ENCODE assay signal across 12 cellular contexts in the genomic region with DNA sequence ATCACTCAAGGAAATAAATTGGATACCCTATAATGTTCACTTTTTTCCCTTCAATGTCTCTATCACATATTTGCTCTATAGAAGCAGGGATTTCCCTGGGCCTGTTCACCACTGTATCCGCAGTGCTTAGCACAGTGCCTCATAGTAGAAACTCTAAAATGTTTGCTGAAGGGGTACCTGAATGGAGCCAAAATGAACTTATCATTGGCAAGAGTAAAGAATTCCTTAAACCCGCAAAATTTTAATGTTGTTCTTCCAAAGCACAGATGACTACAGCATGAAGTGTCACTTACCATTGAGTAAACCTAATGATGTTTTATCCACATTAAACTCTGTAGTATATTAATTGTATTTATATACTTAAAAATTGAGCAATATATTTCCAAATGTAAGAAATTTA.
A peak's percentile ranks its signal among the peaks of the same experiment; 100 is the strongest.
DNase-seq lines count a peak whose midpoint lies in the region; ATAC-seq and TF ChIP-seq lines count a peak whose summit lies in the region.
"Had no signal": no experiment of that assay in that cellular context is flagged by ENCODE, and none has a peak within 500 bp of the region (broad histone marks: within the 10 kb centered on the region; RNA-seq: fewer than 3 reads in every experiment).

No MANE protein-coding gene starts in this region.

- no peak overlapping the region for H2AFZ ChIP-seq in PC-3 (ENCODE audit: low read length)
- H2AFZ ChIP-seq: GM23338 had no signal

- no peaks in the 10 kb centered on the region for H4K20me1 ChIP-seq in PC-3 (ENCODE audit: low read length)

- no peak overlapping the region for H3K9ac ChIP-seq in PC-3 (ENCODE audit: low read length)

- H3K9me3 ChIP-seq in PC-3 (ENCODE audit: low read length) (no peaks in the 10 kb centered on the region), mesodermal cell (ENCODE audit: control insufficient read depth, low read length) (no peaks in the 10 kb centered on the region)

- H3K36me3 ChIP-seq in PC-3 (ENCODE audit: low read depth, low read length) (no peaks in the 10 kb centered on the region), mesodermal cell (ENCODE audit: control insufficient read depth, insufficient read depth, low read length) (no peaks in the 10 kb centered on the region)

- no TSS peak for BruUV-seq in PC-3 (replicated peaks; lab: Mats Ljungman, UMichigan)

- peak overlapping the region; percentile 55 for H3K4me2 ChIP-seq in PC-3 (ENCODE audit: low read length)
- H3K4me2 ChIP-seq: GM23338 had no signal

- H3K27me3 ChIP-seq in PC-3 (ENCODE audit: low read length) = no peaks in the 10 kb centered on the region

- intact Hi-C loops in PC-3 (cut with micrococcal nuclease) = no loop called here

- CTCF ChIA-PET in PC-3 (lab: Charles Lee) = no interaction called here

- H3K79me2 ChIP-seq in PC-3 (ENCODE audit: low read length) = no peaks in the 10 kb centered on the region

- H3K9me2 ChIP-seq in PC-3 (replicated peaks; ENCODE audit: low read length) = no peaks in the 10 kb centered on the region

- in situ Hi-C loops in astrocyte of the spinal cord (cut with HindIII; ENCODE audit: low sequenced_read_pairs) = no loop called here

- H3K4me1 ChIP-seq in PC-3 (ENCODE audit: insufficient read depth, low read length) = peaks cover 20% of the 10 kb centered on the region
- H3K4me1 ChIP-seq in mesodermal cell (ENCODE audit: control insufficient read depth, insufficient read depth, low read length, poor library complexity, severe bottlenecking) = peaks cover 9% of the 10 kb centered on the region

- ATAC-seq in PC-3 = peak; percentile 25
- ATAC-seq: GM23338 had no signal

- TF ChIP-seq CTCF in PC-3 (conservative IDR thresholded peaks at IDR 0.05; ENCODE audit: low read depth, low read length) (no peak), astrocyte of the spinal cord (IDR thresholded peaks at IDR 0.05; ENCODE audit: low read depth, low read length) (no peak)

- POLR2A ChIA-PET in PC-3 (lab: Charles Lee; ENCODE audit: unreplicated experiment) = no interaction called here

- peak overlapping the region; percentile 57 for H3K27ac ChIP-seq in PC-3 (ENCODE audit: low read length)
- peak overlapping the region; percentile 4 for H3K27ac ChIP-seq in mesodermal cell (ENCODE audit: low read depth, low read length, severe bottlenecking)

- no peak overlapping the region; the same call in 1 of the 2 replicates for H3K4me3 ChIP-seq in PC-3 (ENCODE audit: low read length)
- H3K4me3 ChIP-seq in astrocyte of the spinal cord (ENCODE audit: low read depth, low read length) = no peak overlapping the region
- H3K4me3 ChIP-seq in mesodermal cell (ENCODE audit: extremely low read depth, insufficient read depth, low read length, poor library complexity, severe bottlenecking) = no peak overlapping the region
- H3K4me3 ChIP-seq: GM23338 had no signal

- 80 to 95% methylated on average over 1 to 2 of the region's 2 CpGs for WGBS in mesodermal cell (ENCODE audit: insufficient coverage in 2 of 2), 2 experiments

- no peaks in the 10 kb centered on the region for H3F3A ChIP-seq in PC-3 (ENCODE audit: low read length, unreplicated experiment)

- DNase-seq in M059J (ENCODE audit: low read depth) (peak; percentile 21), PC-3 (peak; percentile 58), astrocyte of the spinal cord (ENCODE audit: low read depth, low spot score) (peak; percentile 61), NCI-H146 treated with DMSO at 0.1 percent for 48 hours (lab: John Stamatoyannopoulos, UW; ENCODE audit: unreplicated experiment) (no peak), NCI-H1694 (lab: John Stamatoyannopoulos, UW) (no peak)
- no peak for DNase-seq in activated naive CD4-positive, alpha-beta T cell (lab: John Stamatoyannopoulos, UW)
- DNase-seq: Calu3; CD4-positive, alpha-beta T cell; DMS 273 treated with DMSO at 0.1 percent for 48 hours; H9 had no signal

Comparison
In these comparisons a context has a peak if more than half of its experiments do, and no peak if none do; other contexts are left out.
1. DNase-seq: peak in M059J (single experiment), PC-3 (single experiment) and astrocyte of the spinal cord (single experiment); none in NCI-H146 treated with DMSO at 0.1 percent for 48 hours (single experiment), activated naive CD4-positive, alpha-beta T cell (0 of 4) and NCI-H1694 (single experiment).